Comparison of ENCODE assay signal across 2 cellular contexts in the genomic region with DNA sequence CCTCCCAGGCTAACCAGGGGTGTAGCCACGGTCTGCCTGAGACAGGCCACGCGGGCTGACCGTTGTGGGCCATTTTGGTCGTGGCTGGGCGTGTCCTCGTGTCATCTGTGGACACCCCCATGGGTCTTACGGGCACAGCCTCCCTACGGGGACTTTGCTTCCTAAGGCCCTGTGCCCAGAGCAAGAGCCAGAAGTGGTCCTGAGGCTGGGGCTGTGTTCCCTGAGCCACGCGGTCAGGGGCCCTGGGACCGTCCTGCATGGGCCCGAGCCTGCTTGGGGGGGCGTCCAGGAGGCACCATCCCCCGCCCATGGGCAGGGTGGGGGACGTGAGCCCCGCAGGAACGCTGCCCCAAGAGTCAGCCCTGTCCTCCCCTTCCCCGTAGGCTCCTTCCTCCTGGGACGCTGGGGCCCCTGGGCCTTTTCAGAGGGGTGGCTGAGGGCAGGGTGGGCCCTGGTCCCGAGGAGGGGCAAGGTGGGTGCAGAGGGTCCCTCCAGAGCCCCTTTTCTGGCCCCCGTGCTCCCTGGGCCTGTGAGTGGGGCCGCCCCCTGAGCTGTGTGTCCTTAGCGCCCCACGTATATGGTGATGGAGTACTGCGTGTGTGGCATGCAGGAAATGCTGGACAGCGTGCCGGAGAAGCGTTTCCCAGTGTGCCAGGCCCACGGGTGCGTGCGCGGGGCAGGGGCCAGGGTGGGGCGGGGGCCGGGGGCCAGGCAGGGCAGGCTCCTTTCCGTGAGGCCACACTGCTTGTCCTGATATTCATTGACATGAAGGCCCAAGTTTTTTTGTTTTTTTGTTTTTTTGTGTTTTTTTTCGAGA.
A peak's percentile ranks its signal among the peaks of the same experiment; 100 is the strongest.
TF ChIP-seq lines count a peak whose summit lies in the region.

No MANE protein-coding gene starts in this region.

TF ChIP-seq in GM23338, 12 proteins besides CTCF, POLR2A, EP300 and RAD21:
- no peak for TF ChIP-seq ZNF331 (CRISPR knock-in tag; IDR thresholded peaks at IDR 0.05; ENCODE audit: low read depth)
- no peak for TF ChIP-seq CREB1 (CRISPR knock-in tag; IDR thresholded peaks at IDR 0.05; ENCODE audit: low read depth)
- TF ChIP-seq, protein P1, sequence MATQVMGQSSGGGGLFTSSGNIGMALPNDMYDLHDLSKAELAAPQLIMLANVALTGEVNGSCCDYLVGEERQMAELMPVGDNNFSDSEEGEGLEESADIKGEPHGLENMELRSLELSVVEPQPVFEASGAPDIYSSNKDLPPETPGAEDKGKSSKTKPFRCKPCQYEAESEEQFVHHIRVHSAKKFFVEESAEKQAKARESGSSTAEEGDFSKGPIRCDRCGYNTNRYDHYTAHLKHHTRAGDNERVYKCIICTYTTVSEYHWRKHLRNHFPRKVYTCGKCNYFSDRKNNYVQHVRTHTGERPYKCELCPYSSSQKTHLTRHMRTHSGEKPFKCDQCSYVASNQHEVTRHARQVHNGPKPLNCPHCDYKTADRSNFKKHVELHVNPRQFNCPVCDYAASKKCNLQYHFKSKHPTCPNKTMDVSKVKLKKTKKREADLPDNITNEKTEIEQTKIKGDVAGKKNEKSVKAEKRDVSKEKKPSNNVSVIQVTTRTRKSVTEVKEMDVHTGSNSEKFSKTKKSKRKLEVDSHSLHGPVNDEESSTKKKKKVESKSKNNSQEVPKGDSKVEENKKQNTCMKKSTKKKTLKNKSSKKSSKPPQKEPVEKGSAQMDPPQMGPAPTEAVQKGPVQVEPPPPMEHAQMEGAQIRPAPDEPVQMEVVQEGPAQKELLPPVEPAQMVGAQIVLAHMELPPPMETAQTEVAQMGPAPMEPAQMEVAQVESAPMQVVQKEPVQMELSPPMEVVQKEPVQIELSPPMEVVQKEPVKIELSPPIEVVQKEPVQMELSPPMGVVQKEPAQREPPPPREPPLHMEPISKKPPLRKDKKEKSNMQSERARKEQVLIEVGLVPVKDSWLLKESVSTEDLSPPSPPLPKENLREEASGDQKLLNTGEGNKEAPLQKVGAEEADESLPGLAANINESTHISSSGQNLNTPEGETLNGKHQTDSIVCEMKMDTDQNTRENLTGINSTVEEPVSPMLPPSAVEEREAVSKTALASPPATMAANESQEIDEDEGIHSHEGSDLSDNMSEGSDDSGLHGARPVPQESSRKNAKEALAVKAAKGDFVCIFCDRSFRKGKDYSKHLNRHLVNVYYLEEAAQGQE (IDR thresholded peaks at IDR 0.05; ENCODE audit: unreplicated experiment), result no peak
- TF ChIP-seq STAT1 (IDR thresholded peaks at IDR 0.05; ENCODE audit: unreplicated experiment), result no peak
- TF ChIP-seq EZH2 (IDR thresholded peaks at IDR 0.05; ENCODE audit: low read depth, unreplicated experiment), result no peak
- TF ChIP-seq ZNF114 (CRISPR knock-in tag; IDR thresholded peaks at IDR 0.05), result no peak
- no peak for TF ChIP-seq JUNB (IDR thresholded peaks at IDR 0.05; ENCODE audit: unreplicated experiment)
- TF ChIP-seq, protein P2, sequence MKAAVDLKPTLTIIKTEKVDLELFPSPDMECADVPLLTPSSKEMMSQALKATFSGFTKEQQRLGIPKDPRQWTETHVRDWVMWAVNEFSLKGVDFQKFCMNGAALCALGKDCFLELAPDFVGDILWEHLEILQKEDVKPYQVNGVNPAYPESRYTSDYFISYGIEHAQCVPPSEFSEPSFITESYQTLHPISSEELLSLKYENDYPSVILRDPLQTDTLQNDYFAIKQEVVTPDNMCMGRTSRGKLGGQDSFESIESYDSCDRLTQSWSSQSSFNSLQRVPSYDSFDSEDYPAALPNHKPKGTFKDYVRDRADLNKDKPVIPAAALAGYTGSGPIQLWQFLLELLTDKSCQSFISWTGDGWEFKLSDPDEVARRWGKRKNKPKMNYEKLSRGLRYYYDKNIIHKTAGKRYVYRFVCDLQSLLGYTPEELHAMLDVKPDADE (IDR thresholded peaks at IDR 0.05), result no peak
TF ChIP-seq in GM23338: peak in this region for 0.

TF ChIP-seq in HepG2, 621 proteins besides CTCF, POLR2A, EP300 and RAD21:
- TF ChIP-seq AGO2 (optimal IDR thresholded peaks at IDR 0.05; ENCODE audit: low read depth, low read length) (peak; percentile 66), ZIK1 (CRISPR knock-in tag; IDR thresholded peaks at IDR 0.05; ENCODE audit: borderline replicate concordance, low read depth) (no peak)
